1 cellular context compared by ENCODE assay signal in the genomic region with DNA sequence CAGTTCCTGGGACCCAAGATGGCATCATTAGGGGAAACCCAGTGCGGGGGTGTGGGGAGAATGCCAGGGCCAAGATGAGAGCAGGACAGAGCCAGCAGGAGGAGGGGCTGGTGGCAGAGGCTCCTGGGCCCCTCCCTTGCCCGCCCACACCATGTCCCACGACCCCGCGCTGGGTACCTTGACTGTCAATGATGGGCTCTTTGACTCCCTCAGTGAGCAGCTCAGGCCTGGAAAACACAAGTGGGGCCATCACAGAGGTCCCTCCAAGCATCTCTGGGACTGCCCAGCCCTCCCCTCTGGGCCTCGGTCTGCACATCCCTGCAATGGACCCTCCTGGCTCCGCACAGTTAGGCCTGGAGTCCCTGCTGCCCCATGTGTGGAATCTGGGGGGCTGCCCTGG.
TF ChIP-seq lines count a peak whose summit lies in the region.

No MANE protein-coding gene starts in this region.

TF ChIP-seq in GM23338, 12 proteins besides CTCF, POLR2A, EP300 and RAD21 (continued from another document):
- TF ChIP-seq, protein P1, sequence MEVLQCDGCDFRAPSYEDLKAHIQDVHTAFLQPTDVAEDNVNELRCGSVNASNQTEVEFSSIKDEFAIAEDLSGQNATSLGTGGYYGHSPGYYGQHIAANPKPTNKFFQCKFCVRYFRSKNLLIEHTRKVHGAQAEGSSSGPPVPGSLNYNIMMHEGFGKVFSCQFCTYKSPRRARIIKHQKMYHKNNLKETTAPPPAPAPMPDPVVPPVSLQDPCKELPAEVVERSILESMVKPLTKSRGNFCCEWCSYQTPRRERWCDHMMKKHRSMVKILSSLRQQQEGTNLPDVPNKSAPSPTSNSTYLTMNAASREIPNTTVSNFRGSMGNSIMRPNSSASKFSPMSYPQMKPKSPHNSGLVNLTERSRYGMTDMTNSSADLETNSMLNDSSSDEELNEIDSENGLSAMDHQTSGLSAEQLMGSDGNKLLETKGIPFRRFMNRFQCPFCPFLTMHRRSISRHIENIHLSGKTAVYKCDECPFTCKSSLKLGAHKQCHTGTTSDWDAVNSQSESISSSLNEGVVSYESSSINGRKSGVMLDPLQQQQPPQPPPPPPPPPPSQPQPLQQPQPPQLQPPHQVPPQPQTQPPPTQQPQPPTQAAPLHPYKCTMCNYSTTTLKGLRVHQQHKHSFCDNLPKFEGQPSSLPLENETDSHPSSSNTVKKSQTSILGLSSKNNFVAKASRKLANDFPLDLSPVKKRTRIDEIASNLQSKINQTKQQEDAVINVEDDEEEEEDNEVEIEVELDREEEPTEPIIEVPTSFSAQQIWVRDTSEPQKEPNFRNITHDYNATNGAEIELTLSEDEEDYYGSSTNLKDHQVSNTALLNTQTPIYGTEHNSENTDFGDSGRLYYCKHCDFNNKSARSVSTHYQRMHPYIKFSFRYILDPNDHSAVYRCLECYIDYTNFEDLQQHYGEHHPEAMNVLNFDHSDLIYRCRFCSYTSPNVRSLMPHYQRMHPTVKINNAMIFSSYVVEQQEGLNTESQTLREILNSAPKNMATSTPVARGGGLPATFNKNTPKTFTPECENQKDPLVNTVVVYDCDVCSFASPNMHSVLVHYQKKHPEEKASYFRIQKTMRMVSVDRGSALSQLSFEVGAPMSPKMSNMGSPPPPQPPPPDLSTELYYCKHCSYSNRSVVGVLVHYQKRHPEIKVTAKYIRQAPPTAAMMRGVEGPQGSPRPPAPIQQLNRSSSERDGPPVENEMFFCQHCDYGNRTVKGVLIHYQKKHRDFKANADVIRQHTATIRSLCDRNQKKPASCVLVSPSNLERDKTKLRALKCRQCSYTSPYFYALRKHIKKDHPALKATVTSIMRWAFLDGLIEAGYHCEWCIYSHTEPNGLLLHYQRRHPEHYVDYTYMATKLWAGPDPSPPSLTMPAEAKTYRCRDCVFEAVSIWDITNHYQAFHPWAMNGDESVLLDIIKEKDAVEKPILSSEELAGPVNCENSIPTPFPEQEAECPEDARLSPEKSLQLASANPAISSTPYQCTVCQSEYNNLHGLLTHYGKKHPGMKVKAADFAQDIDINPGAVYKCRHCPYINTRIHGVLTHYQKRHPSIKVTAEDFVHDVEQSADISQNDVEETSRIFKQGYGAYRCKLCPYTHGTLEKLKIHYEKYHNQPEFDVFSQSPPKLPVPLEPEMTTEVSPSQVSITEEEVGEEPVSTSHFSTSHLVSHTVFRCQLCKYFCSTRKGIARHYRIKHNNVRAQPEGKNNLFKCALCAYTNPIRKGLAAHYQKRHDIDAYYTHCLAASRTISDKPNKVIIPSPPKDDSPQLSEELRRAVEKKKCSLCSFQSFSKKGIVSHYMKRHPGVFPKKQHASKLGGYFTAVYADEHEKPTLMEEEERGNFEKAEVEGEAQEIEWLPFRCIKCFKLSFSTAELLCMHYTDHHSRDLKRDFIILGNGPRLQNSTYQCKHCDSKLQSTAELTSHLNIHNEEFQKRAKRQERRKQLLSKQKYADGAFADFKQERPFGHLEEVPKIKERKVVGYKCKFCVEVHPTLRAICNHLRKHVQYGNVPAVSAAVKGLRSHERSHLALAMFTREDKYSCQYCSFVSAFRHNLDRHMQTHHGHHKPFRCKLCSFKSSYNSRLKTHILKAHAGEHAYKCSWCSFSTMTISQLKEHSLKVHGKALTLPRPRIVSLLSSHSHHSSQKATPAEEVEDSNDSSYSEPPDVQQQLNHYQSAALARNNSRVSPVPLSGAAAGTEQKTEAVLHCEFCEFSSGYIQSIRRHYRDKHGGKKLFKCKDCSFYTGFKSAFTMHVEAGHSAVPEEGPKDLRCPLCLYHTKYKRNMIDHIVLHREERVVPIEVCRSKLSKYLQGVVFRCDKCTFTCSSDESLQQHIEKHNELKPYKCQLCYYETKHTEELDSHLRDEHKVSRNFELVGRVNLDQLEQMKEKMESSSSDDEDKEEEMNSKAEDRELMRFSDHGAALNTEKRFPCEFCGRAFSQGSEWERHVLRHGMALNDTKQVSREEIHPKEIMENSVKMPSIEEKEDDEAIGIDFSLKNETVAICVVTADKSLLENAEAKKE (CRISPR knock-in tag; IDR thresholded peaks at IDR 0.05), result no peak
- TF ChIP-seq EZH2 (IDR thresholded peaks at IDR 0.05; ENCODE audit: low read depth, unreplicated experiment), result no peak
- TF ChIP-seq ZNF331 (CRISPR knock-in tag; IDR thresholded peaks at IDR 0.05; ENCODE audit: low read depth), result no peak
- no peak for TF ChIP-seq EZH2phosphoT487 (IDR thresholded peaks at IDR 0.05; ENCODE audit: unreplicated experiment)
- no peak for TF ChIP-seq POLR2AphosphoS5 (IDR thresholded peaks at IDR 0.05; ENCODE audit: low read depth)
- TF ChIP-seq, protein P2, sequence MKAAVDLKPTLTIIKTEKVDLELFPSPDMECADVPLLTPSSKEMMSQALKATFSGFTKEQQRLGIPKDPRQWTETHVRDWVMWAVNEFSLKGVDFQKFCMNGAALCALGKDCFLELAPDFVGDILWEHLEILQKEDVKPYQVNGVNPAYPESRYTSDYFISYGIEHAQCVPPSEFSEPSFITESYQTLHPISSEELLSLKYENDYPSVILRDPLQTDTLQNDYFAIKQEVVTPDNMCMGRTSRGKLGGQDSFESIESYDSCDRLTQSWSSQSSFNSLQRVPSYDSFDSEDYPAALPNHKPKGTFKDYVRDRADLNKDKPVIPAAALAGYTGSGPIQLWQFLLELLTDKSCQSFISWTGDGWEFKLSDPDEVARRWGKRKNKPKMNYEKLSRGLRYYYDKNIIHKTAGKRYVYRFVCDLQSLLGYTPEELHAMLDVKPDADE (IDR thresholded peaks at IDR 0.05), result no peak
- TF ChIP-seq NANOG (IDR thresholded peaks at IDR 0.05; ENCODE audit: borderline replicate concordance), result no peak
- TF ChIP-seq STAT1 (IDR thresholded peaks at IDR 0.05; ENCODE audit: unreplicated experiment), result no peak
- no peak for TF ChIP-seq ZNF114 (CRISPR knock-in tag; IDR thresholded peaks at IDR 0.05)
- no peak for TF ChIP-seq JUNB (IDR thresholded peaks at IDR 0.05; ENCODE audit: unreplicated experiment)
TF ChIP-seq in GM23338: peak in this region for 0.
